In the genomic region with DNA sequence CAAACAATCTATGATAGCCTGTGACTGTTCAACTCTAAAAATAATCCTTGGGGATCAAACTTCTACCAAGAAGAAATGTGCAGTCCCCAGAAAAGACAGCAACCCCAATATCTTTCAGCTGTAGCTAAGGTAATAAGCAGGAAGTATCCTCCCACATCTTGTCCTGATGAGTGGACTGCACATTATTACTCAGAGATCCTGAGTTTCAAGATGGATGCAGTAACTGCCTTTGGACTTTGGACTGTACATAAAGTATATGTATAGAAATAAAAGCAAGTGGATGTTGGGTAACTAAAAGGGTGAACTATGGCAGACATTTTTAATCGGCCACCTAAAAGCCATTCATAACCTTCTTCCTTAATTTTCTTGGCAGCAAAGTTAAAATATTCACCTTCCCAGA, we compare ENCODE assay signal across 24 cellular contexts. TPM values are rescaled to one million over a fixed set of nuclear protein-coding genes. Genes with fewer than 3 reads are reported as not detected.
"Had no signal": no experiment of that assay in that cellular context is flagged by ENCODE, and none has a peak within 500 bp of the region (broad histone marks: within the 10 kb centered on the region; RNA-seq: fewer than 3 reads in every experiment).

No MANE protein-coding gene starts in this region.

- ATAC-seq: activated naive CD8-positive, alpha-beta T cell treated with anti-CD3 and anti-CD28 coated beads, Interleukin-2, amount 50 U/mL, for 24 hours had no signal

- DNase-seq: activated B cell treated with CpG ODN at 0.5 μM for 24 hours; activated CD4-positive, alpha-beta memory T cell treated with anti-CD3 and anti-CD28 coated beads for 36 hours; activated CD4-positive, alpha-beta T cell treated with anti-CD3 and anti-CD28 coated beads for 4 hours; activated CD4-positive, alpha-beta T cell treated with anti-CD3 and anti-CD28 coated beads, Interleukin-2, amount 50 U/mL, for 1 hour; activated CD4-positive, CD25-positive, alpha-beta regulatory T cell treated with anti-CD3 and anti-CD28 coated beads, Interleukin-2, amount 50 U/mL, for 72 hours; activated CD8-positive, alpha-beta memory T cell treated with anti-CD3 and anti-CD28 coated beads, Interleukin-2, amount 50 U/mL, for 4 hours; activated effector memory CD4-positive, alpha-beta T cell treated with Interleukin-2 at 50 U/mL for 16 hours; activated naive CD4-positive, alpha-beta T cell treated with anti-CD3 and anti-CD28 coated beads, Interleukin-2, amount 10 ng/mL, durations not matched to agents 7 days and 5 days; activated naive CD8-positive, alpha-beta T cell treated with anti-CD3 and anti-CD28 coated beads, Interleukin-2, amount 50 U/mL, for 24 hours; activated T-cell treated with anti-CD3 and anti-CD28 coated beads, Interleukin-2, amount 50 U/mL, for 48 hours; anterior cingulate cortex; KBM-7; NCI-H1105; NCI-H1417 treated with DMSO at 0.1 percent for 48 hours; NCI-H1930; NCI-H2081 treated with DMSO at 0.1 percent for 48 hours; NCI-H345; NCI-H524 treated with DMSO at 0.1 percent for 48 hours; Peyer's patch; Right ventricle myocardium superior had no signal

RNA-seq across cellular contexts. Expression of a gene that starts 45.1 kb away (rescaled TPM):
- total RNA-seq: activated B cell treated with CpG ODN at 0.5 μM for 24 hours; activated CD4-positive, alpha-beta memory T cell treated with anti-CD3 and anti-CD28 coated beads for 36 hours; chondrocyte; LHCN-M2; M059J; NCI-H460; Peyer's patch; Right ventricle myocardium superior had no signal
